8 cellular contexts compared by ENCODE assay signal in the genomic region with DNA sequence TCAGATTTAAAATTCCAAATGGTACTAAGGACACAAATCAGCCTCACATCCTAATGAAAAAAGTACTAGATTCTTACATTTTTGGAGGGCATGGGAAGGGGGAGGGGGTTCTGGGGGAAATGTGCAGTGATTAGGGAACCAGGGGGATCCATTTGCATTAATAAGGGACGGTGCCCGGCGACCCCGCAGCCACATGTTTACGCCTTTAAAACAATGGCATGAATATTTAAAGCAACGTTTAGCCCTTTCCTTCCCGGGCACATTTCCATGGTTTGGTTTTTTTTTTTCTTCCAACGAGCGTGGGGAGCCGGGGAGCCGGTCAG. TPM values are rescaled to one million over a fixed set of nuclear protein-coding genes. Genes with fewer than 3 reads are reported as not detected.
A peak's percentile ranks its signal among the peaks of the same experiment; 100 is the strongest.
DNase-seq lines count a peak whose midpoint lies in the region; ATAC-seq lines count a peak whose summit lies in the region.

No MANE protein-coding gene starts in this region.

- ATAC-seq in activated naive CD8-positive, alpha-beta T cell treated with anti-CD3 and anti-CD28 coated beads, Interleukin-2, amount 50 U/mL, for 24 hours, result no peak

- peaks cover 53% of the 10 kb centered on the region for H3K4me1 Mint-ChIP-seq in activated naive CD8-positive, alpha-beta T cell treated with anti-CD3 and anti-CD28 coated beads, Interleukin-2, amount 50 U/mL, for 24 hours

- no peaks in the 10 kb centered on the region for H3K9me3 Mint-ChIP-seq in activated naive CD8-positive, alpha-beta T cell treated with anti-CD3 and anti-CD28 coated beads, Interleukin-2, amount 50 U/mL, for 24 hours

- no peaks in the 10 kb centered on the region for H3K27me3 ChIP-seq in layer of hippocampus (ENCODE audit: control insufficient read depth, insufficient read depth, low read length)

- peak; percentile 6 for DNase-seq in activated CD4-positive, alpha-beta T cell treated with anti-CD3 and anti-CD28 coated beads for 48 hours
- DNase-seq in activated CD4-positive, alpha-beta T cell treated with anti-CD3 and anti-CD28 coated beads for 4 hours, result no peak
- no peak for DNase-seq in activated naive CD8-positive, alpha-beta T cell treated with anti-CD3 and anti-CD28 coated beads, Interleukin-2, amount 50 U/mL, for 24 hours
- DNase-seq in GOT3 (lab: John Stamatoyannopoulos, UW) (no peak), superior temporal gyrus (ENCODE audit: extremely low spot score) (no peak)
- no peak for DNase-seq in stimulated activated naive CD4-positive, alpha-beta T cell (lab: John Stamatoyannopoulos, UW)

- H3K36me3 Mint-ChIP-seq in activated naive CD8-positive, alpha-beta T cell treated with anti-CD3 and anti-CD28 coated beads, Interleukin-2, amount 50 U/mL, for 24 hours (ENCODE audit: low read depth), result peaks cover 23% of the 10 kb centered on the region

- H3K4me3 Mint-ChIP-seq in activated naive CD8-positive, alpha-beta T cell treated with anti-CD3 and anti-CD28 coated beads, Interleukin-2, amount 50 U/mL, for 24 hours, result peak overlapping the region; percentile 86

- H3K27ac Mint-ChIP-seq in activated naive CD8-positive, alpha-beta T cell treated with anti-CD3 and anti-CD28 coated beads, Interleukin-2, amount 50 U/mL, for 24 hours, result peak overlapping the region; percentile 92

- no peaks in the 10 kb centered on the region for H3K27me3 Mint-ChIP-seq in activated naive CD8-positive, alpha-beta T cell treated with anti-CD3 and anti-CD28 coated beads, Interleukin-2, amount 50 U/mL, for 24 hours

- H3K27ac ChIP-seq in layer of hippocampus (ENCODE audit: low read depth, low read length) (peak overlapping the region; percentile 82), temporal lobe (ENCODE audit: low read depth, low read length) (peak overlapping the region; percentile 69)

RNA-seq across cellular contexts. Expression of a gene that starts 1.2 kb away (rescaled TPM):
- 31.7 TPM for total RNA-seq in temporal lobe

RNA-seq across cellular contexts. Expression of a gene that starts 47.0 kb away (rescaled TPM):
- 17.0 TPM for total RNA-seq in temporal lobe
